In genomic region chr2:71901466-71901865, GRCh38 we compare ENCODE assay signal across 14 cellular contexts.
"Had no signal": no experiment of that assay in that cellular context is flagged by ENCODE, and none has a peak within 500 bp of the region (broad histone marks: within the 10 kb centered on the region; RNA-seq: fewer than 3 reads in every experiment).

No MANE protein-coding gene starts in this region.

- H3K27ac ChIP-seq: ascending aorta, neutrophil, right atrium auricular region, skin epidermis, suprapubic skin had no signal

- H3K36me3 ChIP-seq: ascending aorta, neutrophil, right atrium auricular region, suprapubic skin had no signal

- H3K4me3 ChIP-seq: ascending aorta, right atrium auricular region, skin epidermis, suprapubic skin had no signal

- H3K27me3 ChIP-seq: ascending aorta, right atrium auricular region had no signal

- DNase-seq: activated CD4-positive, alpha-beta T cell treated with anti-CD3 and anti-CD28 coated beads, Interleukin-2, amount 50 U/mL, for 1 hour; activated naive CD4-positive, alpha-beta T cell treated with anti-CD3 and anti-CD28 coated beads, Interleukin-2, amount 10 ng/mL, durations not matched to agents 7 days and 5 days; activated T-cell treated with anti-CD3 and anti-CD28 coated beads, Interleukin-2, amount 50 U/mL, for 1 hour; hippocampal formation; left ventricle myocardium superior; natural killer cell; posterior cingulate gyrus; stimulated activated CD4-positive, alpha-beta T cell treated with anti-CD3 and anti-CD28 coated beads, Interleukin-4, amount 100 ng/mL, for 4 hours; trophoblast cell had no signal

- H3K9me3 ChIP-seq: ascending aorta, neutrophil, right atrium auricular region, suprapubic skin had no signal

- H3K4me1 ChIP-seq: ascending aorta, right atrium auricular region, suprapubic skin had no signal
